21 cellular contexts compared by ENCODE assay signal in the genomic region with DNA sequence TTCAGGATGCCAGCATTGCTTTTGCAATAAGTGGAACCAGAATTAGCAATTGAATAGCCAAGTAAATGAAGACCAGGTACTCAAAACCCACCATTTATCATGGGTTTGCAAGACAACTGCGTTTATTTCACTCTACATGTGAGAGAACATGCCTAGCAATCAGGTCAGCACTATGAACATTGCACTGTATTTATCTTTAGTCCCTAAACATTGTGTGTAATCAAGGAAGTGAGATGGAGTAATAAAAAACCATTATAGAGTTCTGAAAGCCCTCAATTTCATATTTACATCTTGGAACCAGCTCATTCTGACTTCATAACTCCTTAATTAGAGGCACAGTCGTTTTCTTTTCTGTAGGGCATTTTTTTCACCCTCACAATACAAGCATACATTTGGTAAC.
DNase-seq lines count a peak whose midpoint lies in the region; ATAC-seq and TF ChIP-seq lines count a peak whose summit lies in the region.
"Had no signal": no experiment of that assay in that cellular context is flagged by ENCODE, and none has a peak within 500 bp of the region (broad histone marks: within the 10 kb centered on the region; RNA-seq: fewer than 3 reads in every experiment).

No MANE protein-coding gene starts in this region.

- H3K79me1 ChIP-seq in mesenchymal stem cell (replicated peaks; ENCODE audit: low read length, poor library complexity, severe bottlenecking) = no peaks in the 10 kb centered on the region

- H3K79me2 ChIP-seq in neural progenitor cell (ENCODE audit: low read depth) = no peaks in the 10 kb centered on the region

- no peak overlapping the region for H3K23ac ChIP-seq in mesenchymal stem cell (ENCODE audit: low read length in 2 of 2)

- H3K4me3 ChIP-seq in gastroesophageal sphincter = no peak overlapping the region
- H3K4me3 ChIP-seq in neural progenitor cell = no peak overlapping the region
- no peak overlapping the region for H3K4me3 ChIP-seq in mesenchymal stem cell (ENCODE audit: insufficient read depth in 1 of 2, low read depth in 1 of 2, low read length in 2 of 2)
- H3K4me3 ChIP-seq: BLaER1 treated with 17β-estradiol and CSF1 and Interleukin-3, amounts not matched to agents 10 nM and 100 nM; MG63 had no signal

- H3K27ac Mint-ChIP-seq in neural progenitor cell = no peak overlapping the region
- H3K27ac Mint-ChIP-seq: CD4-positive, alpha-beta memory T cell had no signal

- peak overlapping the region in 1 of 2 experiments; percentile 75 for H3K18ac ChIP-seq in mesenchymal stem cell (ENCODE audit: low read depth in 1 of 2, low read length in 2 of 2)

- DNase-seq in DMS153 (lab: John Stamatoyannopoulos, UW) (peak; percentile 32), DMS153 treated with DMSO at 0.1 percent for 48 hours (lab: John Stamatoyannopoulos, UW; ENCODE audit: unreplicated experiment) (no peak), NCI-H1436 (lab: John Stamatoyannopoulos, UW) (peak; percentile 63), neural progenitor cell (ENCODE audit: low spot score) (no peak), mesenchymal stem cell (no peak), NOMO-1 treated with DMSO at 0.1 percent for 48 hours (lab: John Stamatoyannopoulos, UW; ENCODE audit: unreplicated experiment) (no peak), HCEC 1CT (no peak)
- DNase-seq: Calu3; CD4-positive, alpha-beta memory T cell; GDM1; MG63; NCI-H187 treated with DMSO at 0.1 percent for 48 hours; NCI-H226; NCI-H510A treated with DMSO at 0.1 percent for 48 hours; NCI-H82; PC-3; SIG-M5; SK-N-SH had no signal

- H3K27me3 ChIP-seq in gastroesophageal sphincter (no peaks in the 10 kb centered on the region), neural progenitor cell (no peaks in the 10 kb centered on the region), mesenchymal stem cell (ENCODE audit: control insufficient read depth in 1 of 2, insufficient read depth in 1 of 2, low read length in 2 of 2) (no peaks in the 10 kb centered on the region)
- H3K27me3 ChIP-seq: BLaER1 treated with 17β-estradiol and CSF1 and Interleukin-3, amounts not matched to agents 10 nM and 100 nM; MG63 had no signal

- peaks cover 4% of the 10 kb centered on the region for H3K4me1 Mint-ChIP-seq in neural progenitor cell
- H3K4me1 Mint-ChIP-seq: CD4-positive, alpha-beta memory T cell had no signal

- H4K20me1 ChIP-seq in neural progenitor cell (ENCODE audit: low read depth) = no peaks in the 10 kb centered on the region
- H4K20me1 ChIP-seq: BLaER1 treated with 17β-estradiol and CSF1 and Interleukin-3, amounts not matched to agents 10 nM and 100 nM had no signal

- no peak overlapping the region for H3K14ac ChIP-seq in mesenchymal stem cell (ENCODE audit: low read length in 2 of 2)

- H3K36me3 ChIP-seq in gastroesophageal sphincter (no peaks in the 10 kb centered on the region), neural progenitor cell (no peaks in the 10 kb centered on the region), mesenchymal stem cell (ENCODE audit: control insufficient read depth in 1 of 2, insufficient read depth in 2 of 2, low read depth in 1 of 2, low read length in 2 of 2) (no peaks in the 10 kb centered on the region)
- H3K36me3 ChIP-seq: BLaER1 treated with 17β-estradiol and CSF1 and Interleukin-3, amounts not matched to agents 10 nM and 100 nM; MG63 had no signal

- WGBS in gastroesophageal sphincter (ENCODE audit: low coverage in 1 of 2), 2 donors = 54 to 73% methylated on average over 2 of the region's 2 CpGs
- WGBS in mesenchymal stem cell = 67% methylated on average over 1 of the region's 2 CpGs

- H4K8ac ChIP-seq in mesenchymal stem cell (ENCODE audit: low read length) = no peak overlapping the region

- H3K4me1 ChIP-seq in gastroesophageal sphincter (peaks cover 0 to 55% (median 3%) of the 10 kb centered on the region in 3 donors), neural progenitor cell (peaks cover 16% of the 10 kb centered on the region), mesenchymal stem cell (ENCODE audit: control insufficient read depth, insufficient read depth, low read depth, low read length) (peaks cover 6% of the 10 kb centered on the region)
- H3K4me1 ChIP-seq: BLaER1 treated with 17β-estradiol and CSF1 and Interleukin-3, amounts not matched to agents 10 nM and 100 nM had no signal

- no peaks in the 10 kb centered on the region for H3F3A ChIP-seq in neural progenitor cell (ENCODE audit: low read depth)

- ATAC-seq in gastroesophageal sphincter = no peak
- ATAC-seq: PC-3 had no signal

- no peak overlapping the region for H3K4me3 Mint-ChIP-seq in neural progenitor cell
- H3K4me3 Mint-ChIP-seq: CD4-positive, alpha-beta memory T cell had no signal

- no peak overlapping the region for H2BK12ac ChIP-seq in mesenchymal stem cell (ENCODE audit: low read length in 2 of 2)

- TF ChIP-seq CTCF in gastroesophageal sphincter (IDR thresholded peaks at IDR 0.05) (no peak), neural progenitor cell (IDR thresholded peaks at IDR 0.05) (no peak)

- no peak overlapping the region for H2AK5ac ChIP-seq in mesenchymal stem cell (ENCODE audit: low read length, severe bottlenecking)

- peak overlapping the region; percentile 63 for H2AFZ ChIP-seq in neural progenitor cell (replicated peaks)
- no peak overlapping the region for H2AFZ ChIP-seq in mesenchymal stem cell (ENCODE audit: low read depth, low read length)

- no peak overlapping the region for H2BK15ac ChIP-seq in mesenchymal stem cell (ENCODE audit: low read depth, poor library complexity, severe bottlenecking)

- H3K36me3 Mint-ChIP-seq in neural progenitor cell = no peaks in the 10 kb centered on the region
- H3K36me3 Mint-ChIP-seq: CD4-positive, alpha-beta memory T cell had no signal

- no peak overlapping the region for H3K4me2 ChIP-seq in neural progenitor cell
- H3K4me2 ChIP-seq in mesenchymal stem cell (ENCODE audit: low read length, poor library complexity, severe bottlenecking) = no peak overlapping the region
- H3K4me2 ChIP-seq: BLaER1 treated with 17β-estradiol and CSF1 and Interleukin-3, amounts not matched to agents 10 nM and 100 nM; SK-N-SH had no signal

- H4K91ac ChIP-seq in mesenchymal stem cell (ENCODE audit: low read length) = no peak overlapping the region

- no peaks in the 10 kb centered on the region for H3K27me3 Mint-ChIP-seq in neural progenitor cell (ENCODE audit: insufficient read depth, low read depth)

- no peak for TF ChIP-seq POLR2A in gastroesophageal sphincter (IDR thresholded peaks at IDR 0.05)

- H3K27ac ChIP-seq in gastroesophageal sphincter (peak overlapping the region in 3 of 4 donors; percentile 54 to 78 (median 73)), neural progenitor cell (no peak overlapping the region), mesenchymal stem cell (ENCODE audit: low read length, poor library complexity, severe bottlenecking) (no peak overlapping the region)
- H3K27ac ChIP-seq: 22Rv1; BLaER1 treated with 17β-estradiol and CSF1 and Interleukin-3, amounts not matched to agents 10 nM and 100 nM had no signal

- no peaks in the 10 kb centered on the region for H3K9me3 ChIP-seq in gastroesophageal sphincter
- no peaks in the 10 kb centered on the region for H3K9me3 ChIP-seq in neural progenitor cell (ENCODE audit: low read depth)
- H3K9me3 ChIP-seq in mesenchymal stem cell (ENCODE audit: control insufficient read depth, low read length) = no peaks in the 10 kb centered on the region
- H3K9me3 ChIP-seq: BLaER1 treated with 17β-estradiol and CSF1 and Interleukin-3, amounts not matched to agents 10 nM and 100 nM; MG63; SK-N-SH had no signal

- no peak for TF ChIP-seq EP300 in gastroesophageal sphincter (IDR thresholded peaks at IDR 0.05)

- H2BK120ac ChIP-seq in mesenchymal stem cell (ENCODE audit: low read depth, low read length) = no peak overlapping the region

- no peak overlapping the region for H3K9ac ChIP-seq in neural progenitor cell
- H3K9ac ChIP-seq in mesenchymal stem cell (ENCODE audit: low read length) = no peak overlapping the region
- H3K9ac ChIP-seq: BLaER1 treated with 17β-estradiol and CSF1 and Interleukin-3, amounts not matched to agents 10 nM and 100 nM; SK-N-SH had no signal

- no peak overlapping the region for H2BK5ac ChIP-seq in mesenchymal stem cell (ENCODE audit: low read depth, low read length, poor library complexity, severe bottlenecking)

- H3K9me3 Mint-ChIP-seq in neural progenitor cell = no peaks in the 10 kb centered on the region
- H3K9me3 Mint-ChIP-seq: CD4-positive, alpha-beta memory T cell had no signal

- H3K4ac ChIP-seq in mesenchymal stem cell (ENCODE audit: low read depth in 1 of 2, low read length in 2 of 2) = no peak overlapping the region

Comparison
In these comparisons a context has a peak if more than half of its experiments do, and no peak if none do; other contexts are left out.
1. DNase-seq: peak in DMS153 (single experiment) and NCI-H1436 (single experiment); none in DMS153 treated with DMSO at 0.1 percent for 48 hours (single experiment), neural progenitor cell (single experiment), mesenchymal stem cell (single experiment), NOMO-1 treated with DMSO at 0.1 percent for 48 hours (single experiment) and HCEC 1CT (single experiment).
2. H3K27ac ChIP-seq: peak in gastroesophageal sphincter (3 of 4); none in neural progenitor cell (single experiment) and mesenchymal stem cell (single experiment).